In the genomic region with DNA sequence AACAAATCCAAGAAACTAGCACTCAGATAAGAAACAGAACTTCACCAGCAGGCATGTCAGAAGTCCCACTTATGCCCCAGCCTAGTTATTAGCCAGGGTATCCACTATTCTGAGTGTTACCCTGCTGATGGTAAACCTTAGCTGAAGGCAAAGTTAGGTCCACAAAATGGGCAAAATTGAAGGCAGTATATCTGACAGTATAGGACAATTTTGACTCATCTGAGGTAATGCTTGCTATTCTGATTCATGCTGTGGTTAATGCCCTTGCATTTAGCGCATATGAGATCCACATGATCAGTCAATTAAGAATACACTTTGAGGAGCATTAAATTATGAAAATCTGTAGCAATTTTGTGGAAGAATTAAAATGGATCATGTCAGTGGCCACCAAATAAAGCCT, we compare ENCODE assay signal across 1 cellular context.
TF ChIP-seq lines count a peak whose summit lies in the region.

No MANE protein-coding gene starts in this region.

TF ChIP-seq in GM12878, 131 proteins besides CTCF, POLR2A, EP300 and RAD21:
- 0 out of 2 replicates have a peak, but pooled peaks have one; percentile 13 for TF ChIP-seq BACH1 (IDR thresholded peaks at IDR 0.05; ENCODE audit: borderline replicate concordance)
- peak; percentile 19; the same call in 1 of the 2 replicates for TF ChIP-seq RUNX3 (IDR thresholded peaks at IDR 0.05; ENCODE audit: low read length)
- peak; percentile 43; the same call in 1 of the 2 replicates for TF ChIP-seq POLR2AphosphoS5 (IDR thresholded peaks at IDR 0.05; ENCODE audit: low read length)
- no peak for TF ChIP-seq EGR1 (IDR thresholded peaks at IDR 0.05; ENCODE audit: borderline replicate concordance in 1 of 2, low read depth in 2 of 2, low read length in 2 of 2)
- no peak for TF ChIP-seq CREB1 (IDR thresholded peaks at IDR 0.05; ENCODE audit: low read depth)
